ENCODE assay signal across 1 cellular context in the genomic region with DNA sequence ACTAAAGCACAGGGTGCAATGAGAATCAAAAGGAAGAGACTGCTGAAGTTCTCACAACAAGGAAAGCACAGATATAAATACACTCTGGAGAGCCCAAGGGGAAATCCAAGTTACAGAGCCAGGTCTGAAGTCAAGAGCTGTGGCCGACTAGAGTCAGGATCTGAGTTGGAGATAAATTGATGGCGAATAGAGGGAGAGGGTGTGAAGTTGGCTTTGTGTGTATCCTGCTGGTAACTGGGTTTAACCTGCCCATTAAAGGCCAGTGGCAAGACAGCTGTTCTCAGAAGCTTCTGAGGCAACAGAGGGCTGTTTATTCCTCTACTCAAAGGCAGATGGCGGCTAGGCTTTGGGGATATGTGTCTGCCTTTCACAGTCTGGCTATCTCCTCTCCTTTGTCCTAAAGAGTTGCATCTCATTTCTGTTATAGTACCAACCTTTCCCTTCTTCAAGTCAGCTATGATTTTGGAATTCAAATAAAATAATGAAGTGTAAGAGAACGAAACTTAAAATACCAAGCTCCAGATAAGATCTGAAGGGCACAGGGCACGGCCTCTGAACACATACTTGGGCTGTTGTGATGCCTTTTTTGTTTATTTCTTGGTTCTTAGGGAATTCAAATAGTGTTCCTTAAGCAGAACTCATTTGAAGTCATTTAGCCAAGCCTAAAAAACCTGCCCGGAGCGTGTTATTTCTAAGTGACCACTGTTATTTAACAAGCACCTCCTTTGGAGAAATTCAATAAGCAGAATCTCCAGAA.
TF ChIP-seq lines count a peak whose summit lies in the region.

No MANE protein-coding gene starts in this region.

TF ChIP-seq in H1, 55 proteins besides CTCF, POLR2A, EP300 and RAD21:
- TF ChIP-seq CEBPB (IDR thresholded peaks at IDR 0.05; ENCODE audit: low read depth, low read length) (no peak), KDM1A (IDR thresholded peaks at IDR 0.05; ENCODE audit: borderline replicate concordance, low read length) (no peak), RFX5 (IDR thresholded peaks at IDR 0.05; ENCODE audit: borderline replicate concordance, low read depth, low read length) (no peak), PHF8 (conservative IDR thresholded peaks at IDR 0.05; ENCODE audit: low read depth, low read length) (no peak), SAP30 (IDR thresholded peaks at IDR 0.05; ENCODE audit: insufficient read depth, insufficient replicate concordance, low read length) (no peak), SIN3A (conservative IDR thresholded peaks at IDR 0.05 in 1 of 2, IDR thresholded peaks at IDR 0.05 in 1 of 2; ENCODE audit: low read depth in 1 of 2, low read length in 2 of 2) (no peak), KDM4A (IDR thresholded peaks at IDR 0.05; ENCODE audit: low read depth, low read length, severe bottlenecking) (no peak), TAF1 (IDR thresholded peaks at IDR 0.05; ENCODE audit: low read depth, low read length) (no peak), RXRA (IDR thresholded peaks at IDR 0.05; ENCODE audit: insufficient read depth, low read depth, low read length) (no peak), EGR1 (IDR thresholded peaks at IDR 0.05; ENCODE audit: borderline replicate concordance, low read depth, low read length) (no peak), FOSL1 (IDR thresholded peaks at IDR 0.05; ENCODE audit: insufficient read depth, low read depth, low read length) (no peak), ASH2L (IDR thresholded peaks at IDR 0.05; ENCODE audit: low read length) (no peak), JUND (IDR thresholded peaks at IDR 0.05; ENCODE audit: low read length) (no peak), HDAC2 (IDR thresholded peaks at IDR 0.05; ENCODE audit: borderline replicate concordance in 1 of 2, low read depth in 2 of 2, low read length in 2 of 2) (no peak), CTBP2 (IDR thresholded peaks at IDR 0.05; ENCODE audit: borderline replicate concordance, insufficient read depth, insufficient read length, low read length) (no peak), TEAD4 (IDR thresholded peaks at IDR 0.05; ENCODE audit: low read depth, low read length) (no peak), TAF7 (optimal IDR thresholded peaks at IDR 0.05; ENCODE audit: borderline replicate concordance, low read depth, low read length) (no peak), JUN (IDR thresholded peaks at IDR 0.05; ENCODE audit: low read depth, low read length) (no peak)
- TF ChIP-seq, protein P1, sequence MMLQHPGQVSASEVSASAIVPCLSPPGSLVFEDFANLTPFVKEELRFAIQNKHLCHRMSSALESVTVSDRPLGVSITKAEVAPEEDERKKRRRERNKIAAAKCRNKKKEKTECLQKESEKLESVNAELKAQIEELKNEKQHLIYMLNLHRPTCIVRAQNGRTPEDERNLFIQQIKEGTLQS (IDR thresholded peaks at IDR 0.05; ENCODE audit: insufficient read depth, low read depth, low read length): no peak
- TF ChIP-seq, protein P2, sequence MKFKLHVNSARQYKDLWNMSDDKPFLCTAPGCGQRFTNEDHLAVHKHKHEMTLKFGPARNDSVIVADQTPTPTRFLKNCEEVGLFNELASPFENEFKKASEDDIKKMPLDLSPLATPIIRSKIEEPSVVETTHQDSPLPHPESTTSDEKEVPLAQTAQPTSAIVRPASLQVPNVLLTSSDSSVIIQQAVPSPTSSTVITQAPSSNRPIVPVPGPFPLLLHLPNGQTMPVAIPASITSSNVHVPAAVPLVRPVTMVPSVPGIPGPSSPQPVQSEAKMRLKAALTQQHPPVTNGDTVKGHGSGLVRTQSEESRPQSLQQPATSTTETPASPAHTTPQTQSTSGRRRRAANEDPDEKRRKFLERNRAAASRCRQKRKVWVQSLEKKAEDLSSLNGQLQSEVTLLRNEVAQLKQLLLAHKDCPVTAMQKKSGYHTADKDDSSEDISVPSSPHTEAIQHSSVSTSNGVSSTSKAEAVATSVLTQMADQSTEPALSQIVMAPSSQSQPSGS (IDR thresholded peaks at IDR 0.05; ENCODE audit: low read length): no peak
